ENCODE assay signal across 9 cellular contexts in the genomic region with DNA sequence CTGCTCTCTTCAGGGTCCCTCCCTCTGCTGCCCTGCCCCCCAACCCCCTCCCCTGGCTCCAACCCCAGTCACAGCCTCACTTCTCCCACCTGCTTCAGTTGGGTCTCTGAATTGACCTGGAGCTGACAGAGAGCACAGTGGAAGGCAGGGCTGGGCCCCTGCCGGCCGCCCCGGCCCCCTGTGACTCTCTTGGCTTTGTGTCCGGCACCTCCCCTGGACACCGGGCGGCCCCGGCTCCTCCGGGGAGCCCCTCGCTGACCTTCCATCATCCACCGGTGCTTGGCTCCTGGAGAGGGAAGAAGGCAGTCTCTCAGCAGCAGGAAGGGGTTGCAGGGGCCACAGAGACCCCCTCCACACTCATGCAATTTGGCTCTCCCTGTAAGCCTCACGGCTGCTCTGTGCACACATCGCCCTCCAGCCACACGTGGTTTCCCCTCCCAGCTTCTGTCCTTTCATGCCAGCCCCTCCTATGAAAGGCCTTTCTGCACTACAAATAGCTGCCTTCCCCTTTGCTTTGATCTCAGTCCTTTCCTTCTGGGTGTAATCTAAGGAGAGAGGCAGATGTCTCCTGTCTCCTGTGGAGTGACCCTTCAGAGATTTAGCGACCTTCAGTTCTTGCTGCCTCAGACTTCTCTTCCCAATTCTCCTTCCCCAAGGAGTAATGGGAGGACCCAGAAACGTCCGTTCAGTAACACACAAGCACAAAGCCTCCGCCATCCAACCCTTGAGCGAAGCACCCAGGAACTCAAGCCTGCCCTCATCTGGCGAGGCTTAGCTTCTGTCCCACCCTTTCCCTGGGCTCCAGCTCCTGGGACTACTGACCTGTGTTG. TPM values are rescaled to one million over a fixed set of nuclear protein-coding genes. Genes with fewer than 3 reads are reported as not detected.
DNase-seq lines count a peak whose midpoint lies in the region; ATAC-seq and TF ChIP-seq lines count a peak whose summit lies in the region.
"Had no signal": no experiment of that assay in that cellular context is flagged by ENCODE, and none has a peak within 500 bp of the region (broad histone marks: within the 10 kb centered on the region; RNA-seq: fewer than 3 reads in every experiment).

No MANE protein-coding gene starts in this region.

- no peaks in the 10 kb centered on the region for H3K79me2 ChIP-seq in DND-41 (ENCODE audit: insufficient read depth, low read length)

- no peaks in the 10 kb centered on the region for H3K27me3 ChIP-seq in DND-41 (ENCODE audit: insufficient read depth, low read length, poor library complexity)
- H3K27me3 ChIP-seq in body of pancreas = no peaks in the 10 kb centered on the region
- peaks cover 0 to 6% (median 0%) of the 10 kb centered on the region in 4 donors for H3K27me3 ChIP-seq in esophagus squamous epithelium

- H3K4me3 ChIP-seq in DND-41 (ENCODE audit: low read depth in 1 of 2, low read length in 2 of 2) (no peak overlapping the region), body of pancreas (no peak overlapping the region), mucosa of descending colon (no peak overlapping the region), esophagus squamous epithelium (no peak overlapping the region)

- H3K4me1 ChIP-seq in DND-41 (ENCODE audit: insufficient read depth, low read length) (no peaks in the 10 kb centered on the region), body of pancreas (peaks cover 14% of the 10 kb centered on the region), mucosa of descending colon (ENCODE audit: low read depth) (peaks cover 17% of the 10 kb centered on the region), esophagus squamous epithelium (peaks cover 14 to 24% (median 15%) of the 10 kb centered on the region in 3 donors)

- H3K9me3 ChIP-seq in DND-41 (ENCODE audit: insufficient read depth, low read length, severe bottlenecking) (no peaks in the 10 kb centered on the region), body of pancreas (no peaks in the 10 kb centered on the region), mucosa of descending colon (no peaks in the 10 kb centered on the region), esophagus squamous epithelium (no peaks in the 10 kb centered on the region)

- TF ChIP-seq CTCF in DND-41 (IDR thresholded peaks at IDR 0.05; ENCODE audit: borderline replicate concordance, extremely low read depth, low read length, poor library complexity, severe bottlenecking) = peak; percentile 40
- peak in 3 of 7 experiments; percentile 6 to 37 (median 16) for TF ChIP-seq CTCF in body of pancreas (IDR thresholded peaks at IDR 0.05)
- no peak for TF ChIP-seq CTCF in mucosa of descending colon (IDR thresholded peaks at IDR 0.05)
- peak in 2 of 6 experiments; percentile 16 to 40 for TF ChIP-seq CTCF in esophagus squamous epithelium (IDR thresholded peaks at IDR 0.05)

- ATAC-seq in DND-41 (ENCODE audit: insufficient read depth, low read depth) (no peak), body of pancreas (no peak), mucosa of descending colon (peak; percentile 38)

- peaks cover 16% of the 10 kb centered on the region for H3K36me3 ChIP-seq in DND-41 (ENCODE audit: insufficient read depth, low read length)
- H3K36me3 ChIP-seq in body of pancreas (replicated peaks in 1 of 2; ENCODE audit: insufficient read depth in 1 of 2, low read depth in 2 of 2) = peaks cover 0 to 6% of the 10 kb centered on the region in 2 donors
- H3K36me3 ChIP-seq in mucosa of descending colon (ENCODE audit: low read depth) = no peaks in the 10 kb centered on the region
- H3K36me3 ChIP-seq in esophagus squamous epithelium = peaks cover 3 to 14% (median 8%) of the 10 kb centered on the region in 3 donors

- no peak overlapping the region for H2AFZ ChIP-seq in DND-41 (ENCODE audit: low read depth, low read length)

- no peak for TF ChIP-seq RAD21 in Ishikawa (IDR thresholded peaks at IDR 0.05; ENCODE audit: low read depth)

- no peaks in the 10 kb centered on the region for H4K20me1 ChIP-seq in DND-41 (ENCODE audit: insufficient read depth, low read length)

- H3K4me2 ChIP-seq in DND-41 (ENCODE audit: insufficient read depth, low read length) = no peak overlapping the region

- WGBS in body of pancreas, 2 donors = 66 to 67% methylated on average over 13 to 19 of the region's 19 CpGs
- 44 to 49% methylated on average over 6 to 13 of the region's 19 CpGs for WGBS in esophagus squamous epithelium, 2 donors

- TF ChIP-seq POLR2A in body of pancreas (IDR thresholded peaks at IDR 0.05) = no peak
- TF ChIP-seq POLR2A in esophagus squamous epithelium (IDR thresholded peaks at IDR 0.05) = no peak

- no peak for TF ChIP-seq EP300 in Ishikawa (IDR thresholded peaks at IDR 0.05; ENCODE audit: borderline replicate concordance)

- DNase-seq in DND-41 (no peak), body of pancreas (peak in 3 of 4 donors; percentile 30 to 45 (median 43)), mucosa of descending colon (no peak), A172 (ENCODE audit: low spot score) (no peak), esophagus squamous epithelium (lab: John Stamatoyannopoulos, UW) (no peak), NCI-H1105 treated with DMSO at 0.1 percent for 48 hours (lab: John Stamatoyannopoulos, UW) (no peak)
- no peak for DNase-seq in stimulated activated CD4-positive, alpha-beta T cell treated with anti-CD3 and anti-CD28 coated beads, Interleukin-1b, Interleukin-23, amount 100 ng/mL, for 48 hours
- DNase-seq: caudate nucleus had no signal

- intact Hi-C loops in body of pancreas (cut with DNase I) (loop anchor here (5.0 kb wide), 1 partner anchor 89 kb away; no protein-coding TSS in a partner anchor), mucosa of descending colon (cut with DNase I, micrococcal nuclease) (no loop called here), esophagus squamous epithelium (cut with DNase I) (loop anchor here (2.0 kb wide), 1 partner anchor 85 kb away; a partner anchor contains a TSS)

- no peak overlapping the region for H3K27ac ChIP-seq in DND-41 (ENCODE audit: low read length)
- H3K27ac ChIP-seq in body of pancreas = no peak overlapping the region
- no peak overlapping the region for H3K27ac ChIP-seq in esophagus squamous epithelium

- no peak overlapping the region for H3K9ac ChIP-seq in DND-41 (ENCODE audit: low read depth, low read length)

TF ChIP-seq in Ishikawa, 13 proteins besides CTCF, POLR2A, EP300 and RAD21:
- TF ChIP-seq, protein P1, sequence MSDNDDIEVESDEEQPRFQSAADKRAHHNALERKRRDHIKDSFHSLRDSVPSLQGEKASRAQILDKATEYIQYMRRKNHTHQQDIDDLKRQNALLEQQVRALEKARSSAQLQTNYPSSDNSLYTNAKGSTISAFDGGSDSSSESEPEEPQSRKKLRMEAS (IDR thresholded peaks at IDR 0.05) = no peak
- TF ChIP-seq ZBTB7A (IDR thresholded peaks at IDR 0.05; ENCODE audit: low read depth) = 0 out of 2 replicates have a peak, but pooled peaks have one; percentile 22

RNA-seq across cellular contexts. Expression of a gene that starts 8.3 kb away (rescaled TPM):
- total RNA-seq in body of pancreas (10 to 100 TPM; 17.1 to 19.2 TPM), mucosa of descending colon (10 to 100 TPM; 29.5 to 34.9 (median 31.1) TPM), esophagus squamous epithelium (10 to 100 TPM; 34.0 to 48.6 (median 35.7) TPM)
- 48.6 and 51.8 TPM in 2 replicates for total RNA-seq in A172 (2014; rRNA removed; shearing (Covaris generic))

RNA-seq across cellular contexts. Expression of a gene that starts 10.9 kb away (rescaled TPM):
- total RNA-seq in body of pancreas (10 to 100 TPM; 32.4 to 43.5 TPM), mucosa of descending colon (100 to 1,000 TPM in 1 of 3 donors, 10 to 100 TPM in 2; 80.6 to 108 (median 86.7) TPM), esophagus squamous epithelium (10 to 100 TPM; 42.6 to 82.0 (median 67.2) TPM)
- total RNA-seq in A172 (2014; rRNA removed; shearing (Covaris generic)) = 118 and 132 TPM in 2 replicates

RNA-seq across cellular contexts. Expression of a gene that starts 22.2 kb away (rescaled TPM):
- total RNA-seq in body of pancreas = 1 to 10 TPM; 1.6 to 4.4 TPM
- 1 to 10 TPM; 1.2 to 3.8 (median 2.0) TPM for total RNA-seq in mucosa of descending colon
- total RNA-seq in A172 (2014; rRNA removed; shearing (Covaris generic)) = not detected in 2 replicates
- under 1 TPM in 3 of 4 donors, not detected in 1; 0.35 to 0.57 (median 0.48) TPM for total RNA-seq in esophagus squamous epithelium

Comparison
In these comparisons a context has a peak if more than half of its experiments do, and no peak if none do; other contexts are left out.
1. DNase-seq: peak in body of pancreas (3 of 4); none in DND-41 (single experiment), mucosa of descending colon (0 of 3), A172 (single experiment), esophagus squamous epithelium (single experiment), NCI-H1105 treated with DMSO at 0.1 percent for 48 hours (single experiment) and stimulated activated CD4-positive, alpha-beta T cell treated with anti-CD3 and anti-CD28 coated beads, Interleukin-1b, Interleukin-23, amount 100 ng/mL, for 48 hours (single experiment).
2. intact Hi-C loops: an anchor here in body of pancreas (5.0 kb wide) and esophagus squamous epithelium (2.0 kb wide); none called in mucosa of descending colon.